In genomic region chr3:55512586-55513343, GRCh38 we compare ENCODE assay signal across 23 cellular contexts. TPM values are rescaled to one million over a fixed set of nuclear protein-coding genes. Genes with fewer than 3 reads are reported as not detected.
DNase-seq lines count a peak whose midpoint lies in the region; ATAC-seq and TF ChIP-seq lines count a peak whose summit lies in the region.
"Had no signal": no experiment of that assay in that cellular context is flagged by ENCODE, and none has a peak within 500 bp of the region (broad histone marks: within the 10 kb centered on the region; RNA-seq: fewer than 3 reads in every experiment).

No MANE protein-coding gene starts in this region.

- peak overlapping the region; percentile 26 for H3K56ac ChIP-seq in mesendoderm (ENCODE audit: low read length)

- intact Hi-C loops in mammary epithelial cell (cut with micrococcal nuclease) (no loop called here), breast epithelium (cut with DNase I; ENCODE audit: low total_unique reads) (no loop called here), aorta (cut with DNase I) (no loop called here)

- no peak for TF ChIP-seq CTCF in mammary epithelial cell (conservative IDR thresholded peaks at IDR 0.05 in 1 of 2, IDR thresholded peaks at IDR 0.05 in 1 of 2; ENCODE audit: extremely low read depth in 1 of 2, insufficient read depth in 1 of 2, low read depth in 1 of 2, low read length in 2 of 2)
- no peak for TF ChIP-seq CTCF in breast epithelium (IDR thresholded peaks at IDR 0.05)

- no peaks in the 10 kb centered on the region for H3K4me1 ChIP-seq in mammary epithelial cell (ENCODE audit: insufficient read depth, low read length)
- H3K4me1 ChIP-seq in breast epithelium = no peaks in the 10 kb centered on the region
- peaks cover 19% of the 10 kb centered on the region for H3K4me1 ChIP-seq in adipocyte (ENCODE audit: control insufficient read depth, insufficient read depth, low read length)
- peaks cover 8% of the 10 kb centered on the region for H3K4me1 ChIP-seq in mesendoderm (ENCODE audit: control insufficient read depth, low read depth, low read length)
- no peaks in the 10 kb centered on the region for H3K4me1 ChIP-seq in aorta (ENCODE audit: control insufficient read depth in 1 of 2, insufficient read depth in 2 of 2, low read length in 2 of 2)

- no peaks in the 10 kb centered on the region for H3K9me3 ChIP-seq in mammary epithelial cell (replicated peaks; ENCODE audit: insufficient read depth, low read length)
- no peaks in the 10 kb centered on the region for H3K9me3 ChIP-seq in breast epithelium
- H3K9me3 ChIP-seq in adipocyte (ENCODE audit: control insufficient read depth, low read length) = no peaks in the 10 kb centered on the region
- no peaks in the 10 kb centered on the region for H3K9me3 ChIP-seq in aorta (ENCODE audit: control insufficient read depth, low read length)
- H3K9me3 ChIP-seq: neutrophil, tibial nerve had no signal

- H3K79me1 ChIP-seq in mesendoderm (ENCODE audit: low read length) = no peaks in the 10 kb centered on the region

- H3K9ac ChIP-seq in mammary epithelial cell (ENCODE audit: insufficient read depth, low read length) (no peak overlapping the region), adipocyte (ENCODE audit: low read length) (peak overlapping the region; percentile 9), mesendoderm (ENCODE audit: low read length) (no peak overlapping the region)

- H3K18ac ChIP-seq in mesendoderm (ENCODE audit: low read length) = no peak overlapping the region

- TF ChIP-seq POLR2A in breast epithelium (IDR thresholded peaks at IDR 0.05) = no peak

- H2BK15ac ChIP-seq in mesendoderm (replicated peaks; ENCODE audit: low read depth) = no peak overlapping the region

- H3K4me3 ChIP-seq in mammary epithelial cell (replicated peaks in 1 of 3; ENCODE audit: insufficient read depth in 1 of 3, low read depth in 2 of 3, low read length in 3 of 3) = no peak overlapping the region
- H3K4me3 ChIP-seq in breast epithelium = no peak overlapping the region
- peak overlapping the region; percentile 7 for H3K4me3 ChIP-seq in adipocyte (ENCODE audit: low read length)
- no peak overlapping the region for H3K4me3 ChIP-seq in mesendoderm (ENCODE audit: low read length)
- H3K4me3 ChIP-seq in aorta (ENCODE audit: low read length in 2 of 2) = no peak overlapping the region
- H3K4me3 ChIP-seq: cardiac muscle cell, tibial nerve had no signal

- in situ Hi-C loops in mammary epithelial cell (cut with MboI; ENCODE audit: low sequenced_read_pairs in 2 of 2) = no loop called here

- no peaks in the 10 kb centered on the region for H3K27me3 ChIP-seq in mammary epithelial cell (ENCODE audit: insufficient read depth, low read length)
- H3K27me3 ChIP-seq in breast epithelium = peaks cover 0 to 7% of the 10 kb centered on the region in 2 donors
- peaks cover 47% of the 10 kb centered on the region for H3K27me3 ChIP-seq in adipocyte (replicated peaks; ENCODE audit: control insufficient read depth, insufficient read depth, low read length)
- H3K27me3 ChIP-seq in mesendoderm (ENCODE audit: insufficient read depth, low read length, poor library complexity) = no peaks in the 10 kb centered on the region
- H3K27me3 ChIP-seq in aorta (ENCODE audit: control insufficient read depth in 1 of 2, insufficient read depth in 2 of 2, low read length in 1 of 2) = no peaks in the 10 kb centered on the region
- H3K27me3 ChIP-seq: cardiac muscle cell, neutrophil had no signal

- H2AFZ ChIP-seq in mammary epithelial cell (ENCODE audit: low read depth, low read length) = no peak overlapping the region

- peak overlapping the region; percentile 70 for H3K23ac ChIP-seq in mesendoderm (ENCODE audit: low read length)

- H3K79me2 ChIP-seq in mammary epithelial cell (ENCODE audit: insufficient read depth, low read length) (no peaks in the 10 kb centered on the region), mesendoderm (ENCODE audit: control insufficient read depth, insufficient read depth, low read length) (no peaks in the 10 kb centered on the region)

- no peak overlapping the region for H2BK5ac ChIP-seq in mesendoderm (ENCODE audit: low read length)

- no peak overlapping the region for H3K4ac ChIP-seq in mesendoderm (ENCODE audit: low read depth, low read length)

- 77% methylated on average over 10 of the region's 11 CpGs for WGBS in mammary epithelial cell (ENCODE audit: low coverage, missing lambda C conversion rate)
- WGBS in mesendoderm (ENCODE audit: extremely low coverage, insufficient coverage, low lambda C conversion rate) = no CpG with 5 or more reads among the region's 11 CpGs
- WGBS in aorta, 2 donors = 63 to 65% methylated on average over 11 of the region's 11 CpGs

- dilution Hi-C loops in mammary epithelial cell (cut with HindIII; ENCODE audit: low sequenced_read_pairs) = no loop called here

- CTCF ChIA-PET in mammary epithelial cell (lab: Charles Lee; ENCODE audit: low non-redundant PET) = no interaction called here

- DNase-seq in mammary epithelial cell (no peak), breast epithelium (ENCODE audit: low spot score in 2 of 2) (no peak), adipocyte (ENCODE audit: low read depth) (no peak), mesendoderm (no peak), aorta (no peak)
- no peak for DNase-seq in effector CD8-positive, alpha-beta T cell (lab: John Stamatoyannopoulos, UW)
- DNase-seq in activated CD4-positive, alpha-beta T cell treated with anti-CD3 and anti-CD28 coated beads, Interleukin-2, amount 50 U/mL, for 4 hours = no peak
- DNase-seq: 8988T; activated naive CD4-positive, alpha-beta T cell treated with Interleukin-2 at 50 U/mL for 16 hours; activated T-cell treated with anti-CD3 and anti-CD28 coated beads, Interleukin-2, amount 50 U/mL, for 4 hours; AML-193; CD8-positive, alpha-beta T cell; Karpas-422; NCI-H187; NCI-H2227 treated with DMSO at 0.1 percent for 48 hours; NCI-H69; stimulated activated CD8-positive, alpha-beta memory T cell treated with anti-CD3 and anti-CD28 coated beads, Interleukin-4, amount 100 ng/mL, for 48 hours; T-helper 9 cell had no signal

- H3K27ac ChIP-seq in mammary epithelial cell (ENCODE audit: insufficient read depth, low read depth, low read length) = no peak overlapping the region
- H3K27ac ChIP-seq in breast epithelium = no peak overlapping the region
- no peak overlapping the region for H3K27ac ChIP-seq in mesendoderm (ENCODE audit: low read depth, low read length)
- no peak overlapping the region for H3K27ac ChIP-seq in aorta (ENCODE audit: low read depth in 1 of 2, low read length in 2 of 2)
- H3K27ac ChIP-seq: cardiac muscle cell, neutrophil, tibial nerve had no signal

- BruUV-seq in mammary epithelial cell (replicated peaks; lab: Mats Ljungman, UMichigan) = no TSS peak

- no peak overlapping the region for H4K8ac ChIP-seq in mesendoderm (ENCODE audit: low read depth, low read length)

- ATAC-seq in aorta (ENCODE audit: low FRiP score) (no peak), HG03439 (IDR thresholded peaks at IDR 0.05; ENCODE audit: unreplicated experiment) (no peak)
- ATAC-seq: activated T-cell treated with anti-CD3 and anti-CD28 coated beads, Interleukin-2, amount 50 U/mL, for 4 hours; CD8-positive, alpha-beta T cell had no signal

- H2BK120ac ChIP-seq in mesendoderm (ENCODE audit: low read depth, low read length) = no peak overlapping the region

- H4K20me1 ChIP-seq in mammary epithelial cell (ENCODE audit: insufficient read depth, low read length) = no peaks in the 10 kb centered on the region

- H4K5ac ChIP-seq in mesendoderm (ENCODE audit: low read length) = no peak overlapping the region

- no peak overlapping the region for H2AK5ac ChIP-seq in mesendoderm (ENCODE audit: low read length)

- H3K4me2 ChIP-seq in mammary epithelial cell (ENCODE audit: insufficient read depth, low read depth, low read length) (peak overlapping the region; percentile 19), mesendoderm (ENCODE audit: low read length) (no peak overlapping the region)

- H3K36me3 ChIP-seq in mammary epithelial cell (ENCODE audit: insufficient read depth, low read length) = no peaks in the 10 kb centered on the region
- H3K36me3 ChIP-seq in breast epithelium = no peaks in the 10 kb centered on the region
- H3K36me3 ChIP-seq in adipocyte (ENCODE audit: control insufficient read depth, insufficient read depth, low read length, severe bottlenecking) = no peaks in the 10 kb centered on the region
- H3K36me3 ChIP-seq in mesendoderm (ENCODE audit: control insufficient read depth, insufficient read depth, low read length) = no peaks in the 10 kb centered on the region
- H3K36me3 ChIP-seq in aorta (ENCODE audit: control insufficient read depth in 1 of 2, insufficient read depth in 2 of 2, low read length in 1 of 2) = no peaks in the 10 kb centered on the region
- H3K36me3 ChIP-seq: cardiac muscle cell, neutrophil, tibial nerve had no signal

RNA-seq across cellular contexts. Expression of gene WNT5A, which starts 25.7 kb away (rescaled TPM):
- total RNA-seq in mammary epithelial cell (10 to 100 TPM in 1 of 2 donors, 1 to 10 TPM in 1; 7.2 to 19.7 TPM), breast epithelium (10 to 100 TPM in 2 of 3 donors, 1 to 10 TPM in 1; 7.0 to 54.7 (median 18.7) TPM), aorta (10 to 100 TPM in 1 of 2 donors, under 1 TPM in 1; 0.52 to 10.6 TPM)
- polyA plus RNA-seq in mammary epithelial cell (6.8 TPM), aorta (under 1 TPM; 0.13 to 0.33 TPM)
- 11.0 TPM for polyA minus RNA-seq in mammary epithelial cell
- 3.4 TPM for polyA plus RNA-seq in mesendoderm (2013, experiment 1 of 2)
- 2.8 TPM for polyA plus RNA-seq in mesendoderm (2013, experiment 2 of 2)
- total RNA-seq: HT-29 had no signal
